Comparison of ENCODE assay signal across 26 cellular contexts in genomic region chr5:174281855-174282254, GRCh38.
"Had no signal": no experiment of that assay in that cellular context is flagged by ENCODE, and none has a peak within 500 bp of the region (broad histone marks: within the 10 kb centered on the region; RNA-seq: fewer than 3 reads in every experiment).

No MANE protein-coding gene starts in this region.

- H3K4me1 ChIP-seq: breast epithelium, colonic mucosa, esophagus squamous epithelium, gastroesophageal sphincter, stomach, suprapubic skin, tibial nerve had no signal

- FAIRE-seq: astrocyte, small intestine, urothelium cell line had no signal

- H3K36me3 Mint-ChIP-seq: activated naive CD8-positive, alpha-beta T cell; natural killer cell; stimulated activated effector memory CD8-positive, alpha-beta T cell treated with anti-CD3 and anti-CD28 coated beads, Interleukin-12 subunit alpha, Interleukin-12 subunit beta, amount 100 ng/mL, for 72 hours had no signal

- DNase-seq: activated CD4-positive, alpha-beta T cell treated with anti-CD3 and anti-CD28 coated beads for 1 hour; activated CD4-positive, alpha-beta T cell treated with anti-CD3 and anti-CD28 coated beads, Interleukin-2, amount 50 U/mL, for 1 hour; activated CD8-positive, alpha-beta T cell treated with anti-CD3 and anti-CD28 coated beads, Interleukin-2, amount 10 ng/mL, durations not matched to agents 7 days and 5 days; activated naive CD4-positive, alpha-beta T cell; activated T-cell treated with anti-CD3 and anti-CD28 coated beads, Interleukin-2, amount 50 U/mL, for 1 hour; colonic mucosa; esophagus squamous epithelium; head of caudate nucleus; hypothalamus; midbrain; natural killer cell; small intestine; stimulated activated CD4-positive, alpha-beta T cell treated with anti-CD3 and anti-CD28 coated beads, Interleukin-2, amount 100 ng/mL, for 24 hours; stomach; WERI-Rb-1 had no signal

- H3K27ac Mint-ChIP-seq: activated CD8-positive, alpha-beta T cell treated with anti-CD3 and anti-CD28 coated beads, Interleukin-2, amount 10 ng/mL, durations not matched to agents 7 days and 5 days; activated naive CD8-positive, alpha-beta T cell; activated T-helper 2 cell treated with anti-CD3 and anti-CD28 coated beads, Interferon-gamma antibody, Interleukin-2, Interleukin-4, amounts not matched to agents 10 μg/mL and 5 μg/mL and 100 μg/mL, durations not matched to agents 14 hours and 24 hours and 36 hours; natural killer cell; stimulated activated effector memory CD8-positive, alpha-beta T cell treated with anti-CD3 and anti-CD28 coated beads, Interleukin-12 subunit alpha, Interleukin-12 subunit beta, amount 100 ng/mL, for 72 hours had no signal

- H3K27me3 Mint-ChIP-seq: central memory CD8-positive, alpha-beta T cell had no signal

- H3K4me1 Mint-ChIP-seq: central memory CD8-positive, alpha-beta T cell; natural killer cell; stimulated activated effector memory CD8-positive, alpha-beta T cell treated with anti-CD3 and anti-CD28 coated beads, Interleukin-12 subunit alpha, Interleukin-12 subunit beta, amount 100 ng/mL, for 72 hours had no signal

- H3K4me3 Mint-ChIP-seq: activated CD8-positive, alpha-beta T cell treated with anti-CD3 and anti-CD28 coated beads, Interleukin-2, amount 10 ng/mL, durations not matched to agents 7 days and 5 days; activated naive CD8-positive, alpha-beta T cell; central memory CD8-positive, alpha-beta T cell; natural killer cell; stimulated activated effector memory CD8-positive, alpha-beta T cell treated with anti-CD3 and anti-CD28 coated beads, Interleukin-12 subunit alpha, Interleukin-12 subunit beta, amount 100 ng/mL, for 72 hours had no signal

- H3K9me3 Mint-ChIP-seq: activated T-helper 2 cell treated with anti-CD3 and anti-CD28 coated beads, Interferon-gamma antibody, Interleukin-2, Interleukin-4, amounts not matched to agents 10 μg/mL and 5 μg/mL and 100 μg/mL, durations not matched to agents 14 hours and 24 hours and 36 hours; central memory CD8-positive, alpha-beta T cell had no signal

- H3K27ac ChIP-seq: breast epithelium, colonic mucosa, esophagus squamous epithelium, gastroesophageal sphincter, stomach, suprapubic skin, tibial nerve, WERI-Rb-1 had no signal

- H3K27me3 ChIP-seq: breast epithelium, colonic mucosa, stomach, tibial nerve had no signal

- ATAC-seq: activated CD8-positive, alpha-beta T cell treated with anti-CD3 and anti-CD28 coated beads, Interleukin-2, amount 10 ng/mL, durations not matched to agents 7 days and 5 days; gastroesophageal sphincter; natural killer cell; sciatic nerve; stimulated activated effector memory CD8-positive, alpha-beta T cell treated with anti-CD3 and anti-CD28 coated beads, Interleukin-12 subunit alpha, Interleukin-12 subunit beta, amount 100 ng/mL, for 72 hours had no signal
